8 cellular contexts compared by ENCODE assay signal in the genomic region with DNA sequence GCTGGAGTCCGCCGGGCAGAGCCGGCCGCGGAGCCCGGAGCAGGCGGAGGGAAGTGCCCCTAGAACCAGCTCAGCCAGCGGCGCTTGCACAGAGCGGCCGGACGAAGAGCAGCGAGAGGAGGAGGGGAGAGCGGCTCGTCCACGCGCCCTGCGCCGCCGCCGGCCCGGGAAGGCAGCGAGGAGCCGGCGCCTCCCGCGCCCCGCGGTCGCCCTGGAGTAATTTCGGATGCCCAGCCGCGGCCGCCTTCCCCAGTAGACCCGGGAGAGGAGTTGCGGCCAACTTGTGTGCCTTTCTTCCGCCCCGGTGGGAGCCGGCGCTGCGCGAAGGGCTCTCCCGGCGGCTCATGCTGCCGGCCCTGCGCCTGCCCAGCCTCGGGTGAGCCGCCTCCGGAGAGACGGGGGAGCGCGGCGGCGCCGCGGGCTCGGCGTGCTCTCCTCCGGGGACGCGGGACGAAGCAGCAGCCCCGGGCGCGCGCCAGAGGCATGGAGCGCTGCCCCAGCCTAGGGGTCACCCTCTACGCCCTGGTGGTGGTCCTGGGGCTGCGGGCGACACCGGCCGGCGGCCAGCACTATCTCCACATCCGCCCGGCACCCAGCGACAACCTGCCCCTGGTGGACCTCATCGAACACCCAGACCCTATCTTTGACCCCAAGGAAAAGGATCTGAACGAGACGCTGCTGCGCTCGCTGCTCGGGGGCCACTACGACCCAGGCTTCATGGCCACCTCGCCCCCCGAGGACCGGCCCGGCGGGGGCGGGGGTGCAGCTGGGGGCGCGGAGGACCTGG. TPM values are rescaled to one million over a fixed set of nuclear protein-coding genes. Genes with fewer than 3 reads are reported as not detected.
DNase-seq lines count a peak whose midpoint lies in the region; ATAC-seq and TF ChIP-seq lines count a peak whose summit lies in the region.

No MANE protein-coding gene starts in this region.

- H3K27me3 ChIP-seq in muscle layer of duodenum (ENCODE audit: low read depth, low read length) (peaks cover 36% of the 10 kb centered on the region), testis (no peaks in the 10 kb centered on the region)

- H3K4me3 ChIP-seq in muscle layer of duodenum (ENCODE audit: low read depth in 1 of 2, low read length in 2 of 2): peak overlapping the region; percentile 26 to 78
- peak overlapping the region; percentile 53 to 64 for H3K4me3 ChIP-seq in testis

- no peak for TF ChIP-seq CTCF in AG09319 (IDR thresholded peaks at IDR 0.05; ENCODE audit: low read depth, low read length)
- no peak for TF ChIP-seq CTCF in testis (IDR thresholded peaks at IDR 0.05)

- H3K9me3 ChIP-seq in muscle layer of duodenum (ENCODE audit: control insufficient read depth in 1 of 2, low read length in 2 of 2) (no peaks in the 10 kb centered on the region), testis (no peaks in the 10 kb centered on the region)

- no peak for TF ChIP-seq POLR2A in testis (IDR thresholded peaks at IDR 0.05)

- H3K27ac ChIP-seq in muscle layer of duodenum (ENCODE audit: low read length) (no peak overlapping the region), testis (peak overlapping the region; percentile 50)

- ATAC-seq in GM21423 (IDR thresholded peaks at IDR 0.05; ENCODE audit: unreplicated experiment) (peak; percentile 43), esophagus mucosa (peak; percentile 62), GM21447 (IDR thresholded peaks at IDR 0.05; ENCODE audit: unreplicated experiment) (no peak)

- H3K36me3 ChIP-seq in muscle layer of duodenum (ENCODE audit: control insufficient read depth in 1 of 2, insufficient read depth in 2 of 2, low read length in 2 of 2): no peaks in the 10 kb centered on the region
- H3K36me3 ChIP-seq in testis (ENCODE audit: low read depth, missing control alignments): no peaks in the 10 kb centered on the region

- intact Hi-C loops in testis (cut with DNase I; ENCODE audit: low total_unique reads): loop anchor here (10.0 kb wide), 1 partner anchor 121 kb away; no protein-coding TSS in a partner anchor

- H3K4me1 ChIP-seq in muscle layer of duodenum (ENCODE audit: control insufficient read depth in 1 of 2, insufficient read depth in 2 of 2, low read length in 2 of 2) (peaks cover 0 to 42% of the 10 kb centered on the region in 2 donors), testis (peaks cover 19% of the 10 kb centered on the region)

- DNase-seq in AG09319 (ENCODE audit: extremely low read depth, low read depth) (peak; percentile 31), NCI-H460 (ENCODE audit: extremely low read depth, low read depth) (peak; percentile 39), testis (peak; percentile 63)
- peak; percentile 75 for DNase-seq in activated CD8-positive, alpha-beta memory T cell treated with anti-CD3 and anti-CD28 coated beads, Interleukin-2, amount 50 U/mL, for 48 hours

- 0 to 1% methylated on average over 47 to 89 of the region's 91 CpGs for WGBS in testis, 2 donors

RNA-seq across cellular contexts. Expression of a gene that starts 0.4 kb away (rescaled TPM):
- 0.49 and 0.57 TPM in 2 replicates for total RNA-seq in NCI-H460 (2014; rRNA removed; shearing (Covaris generic))
- 0.31 TPM in 1 of 2 replicates, not detected in the other for polyA plus RNA-seq in NCI-H460 (2014; cell fraction: nucleus; rRNA removed)
- total RNA-seq in esophagus mucosa: not detected
- total RNA-seq in testis: 1 to 10 TPM; 5.2 to 6.1 TPM
- polyA plus RNA-seq in testis (ENCODE audit: insufficient read depth, low read depth, low replicate concordance): 0.92 TPM
